ENCODE assay signal across 1 cellular context in genomic region chr6:33638581-33638980, GRCh38.
TF ChIP-seq lines count a peak whose summit lies in the region.

No MANE protein-coding gene starts in this region.

TF ChIP-seq in GM12878, 131 proteins besides CTCF, POLR2A, EP300 and RAD21:
- TF ChIP-seq NR2C2 (IDR thresholded peaks at IDR 0.05; ENCODE audit: borderline replicate concordance, control insufficient read depth, insufficient read length, low read depth) (no peak), STAT1 (conservative IDR thresholded peaks at IDR 0.05) (no peak), RBBP5 (conservative IDR thresholded peaks at IDR 0.05) (no peak), ATF2 (IDR thresholded peaks at IDR 0.05; ENCODE audit: low read length) (no peak), KDM1A (IDR thresholded peaks at IDR 0.05; ENCODE audit: borderline replicate concordance) (no peak), CHD1 (IDR thresholded peaks at IDR 0.05; ENCODE audit: low read depth, low read length) (no peak), SIX5 (IDR thresholded peaks at IDR 0.05; ENCODE audit: low read depth, low read length, severe bottlenecking) (no peak), PML (IDR thresholded peaks at IDR 0.05; ENCODE audit: low read length) (no peak), BACH1 (IDR thresholded peaks at IDR 0.05; ENCODE audit: borderline replicate concordance) (no peak), TBL1XR1 (IDR thresholded peaks at IDR 0.05; ENCODE audit: low read depth, low read length) (no peak), IKZF1 (conservative IDR thresholded peaks at IDR 0.05) (no peak), DPF2 (IDR thresholded peaks at IDR 0.05) (no peak), IKZF2 (IDR thresholded peaks at IDR 0.05) (no peak)
- TF ChIP-seq, protein P1, sequence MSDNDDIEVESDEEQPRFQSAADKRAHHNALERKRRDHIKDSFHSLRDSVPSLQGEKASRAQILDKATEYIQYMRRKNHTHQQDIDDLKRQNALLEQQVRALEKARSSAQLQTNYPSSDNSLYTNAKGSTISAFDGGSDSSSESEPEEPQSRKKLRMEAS (IDR thresholded peaks at IDR 0.05; ENCODE audit: low read depth, low read length) = no peak
